ENCODE assay signal across 14 cellular contexts in genomic region chrX:32673193-32673592, GRCh38.
A peak's percentile ranks its signal among the peaks of the same experiment; 100 is the strongest.
DNase-seq lines count a peak whose midpoint lies in the region; ATAC-seq and TF ChIP-seq lines count a peak whose summit lies in the region.
"Had no signal": no experiment of that assay in that cellular context is flagged by ENCODE, and none has a peak within 500 bp of the region (broad histone marks: within the 10 kb centered on the region; RNA-seq: fewer than 3 reads in every experiment).

No MANE protein-coding gene starts in this region.

- H3K27ac ChIP-seq in A673 (ENCODE audit: low read depth, low read length, poor library complexity, severe bottlenecking) (no peak overlapping the region), SK-N-SH (ENCODE audit: low read depth in 2 of 2, low read length in 1 of 2) (no peak overlapping the region)
- H3K27ac ChIP-seq: heart left ventricle, SK-N-MC had no signal

- CTCF ChIA-PET in A673 (lab: Charles Lee): no interaction called here
- CTCF ChIA-PET in SK-N-SH (lab: Yijun Ruan, JAX): interaction anchor here (0.8 to 1.0 kb wide), 3 partner anchors 10 to 13 kb away, joined by 3 read pairs; no protein-coding TSS in a partner anchor
- CTCF ChIA-PET in WTC11 (lab: Charles Lee): no interaction called here

- no peaks in the 10 kb centered on the region for H3K36me3 ChIP-seq in A673 (ENCODE audit: insufficient read depth, low read length, poor library complexity, severe bottlenecking)
- no peaks in the 10 kb centered on the region for H3K36me3 ChIP-seq in H7 (replicated peaks; ENCODE audit: control insufficient read depth, insufficient read depth, low read length)
- H3K36me3 ChIP-seq in SK-N-SH (replicated peaks in 1 of 2; ENCODE audit: control insufficient read depth in 1 of 2, insufficient read depth in 2 of 2, low read length in 1 of 2): no peaks in the 10 kb centered on the region
- H3K36me3 ChIP-seq: heart left ventricle had no signal

- no peak overlapping the region for H3K4me2 ChIP-seq in SK-N-SH

- intact Hi-C loops in A673 (cut with micrococcal nuclease; ENCODE audit: unreplicated experiment): no loop called here

- TF ChIP-seq CTCF in A673 (conservative IDR thresholded peaks at IDR 0.05; ENCODE audit: low read depth, low read length) (peak; percentile 41), SK-N-SH (IDR thresholded peaks at IDR 0.05) (peak; percentile 48), WTC11 (IDR thresholded peaks at IDR 0.05) (no peak)

- no peaks in the 10 kb centered on the region for H3K36me3 Mint-ChIP-seq in WTC11
- H3K36me3 Mint-ChIP-seq: CD4-positive, CD25-positive, alpha-beta regulatory T cell had no signal

- no peak overlapping the region for H3K4me3 Mint-ChIP-seq in WTC11
- H3K4me3 Mint-ChIP-seq: CD4-positive, CD25-positive, alpha-beta regulatory T cell; natural killer cell treated with Interleukin-12 subunit alpha and Interleukin-12 subunit beta and Interleukin-15 and Interleukin-18, amount 100 ng/mL, for 72 hours had no signal

- no TSS peak for BruUV-seq in A673 (replicated peaks; lab: Mats Ljungman, UMichigan)

- H3K9me3 ChIP-seq in A673 (ENCODE audit: low read depth, low read length, poor library complexity, severe bottlenecking) (no peaks in the 10 kb centered on the region), SK-N-SH (no peaks in the 10 kb centered on the region)
- H3K9me3 ChIP-seq: heart left ventricle had no signal

- H3K9me3 Mint-ChIP-seq in WTC11: 0 out of 2 replicates have a peak, but pooled peaks cover 3% of the 10 kb centered on the region

- no peaks in the 10 kb centered on the region for H3K27me3 Mint-ChIP-seq in WTC11 (ENCODE audit: low read depth)
- H3K27me3 Mint-ChIP-seq: CD4-positive, CD25-positive, alpha-beta regulatory T cell; natural killer cell treated with Interleukin-12 subunit alpha and Interleukin-12 subunit beta and Interleukin-15 and Interleukin-18, amount 100 ng/mL, for 72 hours had no signal

- no peak for TF ChIP-seq EP300 in SK-N-SH (IDR thresholded peaks at IDR 0.05; ENCODE audit: borderline replicate concordance in 1 of 2, low read depth in 1 of 2, low read length in 1 of 2)

- DNase-seq in A673 (ENCODE audit: low spot score) (peak; percentile 22), H7 (peak; percentile 4), SK-N-SH (no peak), inferior parietal cortex (ENCODE audit: extremely low spot score) (peak; percentile 27), WTC11 (ENCODE audit: low spot score) (no peak), NCI-H748 (lab: John Stamatoyannopoulos, UW; ENCODE audit: unreplicated experiment) (no peak)
- DNase-seq: activated CD8-positive, alpha-beta memory T cell treated with anti-CD3 and anti-CD28 coated beads, Interleukin-2, amount 50 U/mL, for 48 hours; CD4-positive, CD25-positive, alpha-beta regulatory T cell; heart left ventricle; stimulated activated CD4-positive, alpha-beta T cell treated with anti-CD3 and anti-CD28 coated beads, Interleukin-4, amount 100 ng/mL, for 24 hours had no signal

- POLR2A ChIA-PET in A673 (lab: Charles Lee; ENCODE audit: low non-redundant PET): no interaction called here
- POLR2A ChIA-PET in SK-N-SH (lab: Yijun Ruan, JAX): no interaction called here
- POLR2A ChIA-PET in WTC11 (lab: Charles Lee): no interaction called here

- peaks cover 6% of the 10 kb centered on the region for H3K27me3 ChIP-seq in A673 (replicated peaks; ENCODE audit: insufficient read depth, low read depth, low read length, poor library complexity)
- no peaks in the 10 kb centered on the region for H3K27me3 ChIP-seq in H7 (ENCODE audit: control insufficient read depth, insufficient read depth, low read length)
- no peaks in the 10 kb centered on the region for H3K27me3 ChIP-seq in SK-N-SH (ENCODE audit: insufficient read depth)
- H3K27me3 ChIP-seq: heart left ventricle had no signal

- TF ChIP-seq RAD21 in SK-N-SH (IDR thresholded peaks at IDR 0.05; ENCODE audit: low read length): peak; percentile 49

- H2AFZ ChIP-seq in SK-N-SH (ENCODE audit: low read depth): no peak overlapping the region

- no peak overlapping the region for H3K9ac ChIP-seq in SK-N-SH

- ATAC-seq in GM19328 (IDR thresholded peaks at IDR 0.05; ENCODE audit: unreplicated experiment) (no peak), WTC11 (no peak), GM18520 (IDR thresholded peaks at IDR 0.05; ENCODE audit: unreplicated experiment) (no peak)
- ATAC-seq: heart left ventricle; natural killer cell treated with Interleukin-12 subunit alpha and Interleukin-12 subunit beta and Interleukin-15 and Interleukin-18, amount 100 ng/mL, for 72 hours had no signal

- no peaks in the 10 kb centered on the region for H3K4me1 ChIP-seq in A673 (ENCODE audit: insufficient read depth, low read length, poor library complexity, severe bottlenecking)
- no peaks in the 10 kb centered on the region for H3K4me1 ChIP-seq in SK-N-SH (ENCODE audit: control insufficient read depth in 1 of 2, insufficient read depth in 2 of 2, low read depth in 1 of 2, low read length in 1 of 2)

- H3K27ac Mint-ChIP-seq in WTC11: no peak overlapping the region
- H3K27ac Mint-ChIP-seq: CD4-positive, CD25-positive, alpha-beta regulatory T cell; natural killer cell treated with Interleukin-12 subunit alpha and Interleukin-12 subunit beta and Interleukin-15 and Interleukin-18, amount 100 ng/mL, for 72 hours had no signal

- H3K9me2 ChIP-seq in SK-N-SH: no peaks in the 10 kb centered on the region

- 11% methylated on average over 4 of the region's 4 CpGs for WGBS in SK-N-SH (ENCODE audit: low lambda C conversion rate)

- H4K20me1 ChIP-seq in SK-N-SH (ENCODE audit: insufficient read depth): no peaks in the 10 kb centered on the region

- peaks cover 6% of the 10 kb centered on the region; the same call in 1 of the 2 replicates for H3K4me1 Mint-ChIP-seq in WTC11
- H3K4me1 Mint-ChIP-seq: CD4-positive, CD25-positive, alpha-beta regulatory T cell had no signal

- H3F3A ChIP-seq in SK-N-SH (replicated peaks; ENCODE audit: insufficient read depth): no peaks in the 10 kb centered on the region

- H3K79me2 ChIP-seq in SK-N-SH (ENCODE audit: insufficient read depth): no peaks in the 10 kb centered on the region

- no peak overlapping the region for H3K4me3 ChIP-seq in A673 (ENCODE audit: low read depth, low read length, poor library complexity, severe bottlenecking)
- no peak overlapping the region for H3K4me3 ChIP-seq in H7 (ENCODE audit: insufficient read depth, low read depth, low read length)
- H3K4me3 ChIP-seq in SK-N-SH (ENCODE audit: low read depth in 2 of 2, low read length in 1 of 2): no peak overlapping the region
- H3K4me3 ChIP-seq: heart left ventricle, SK-N-MC had no signal

TF ChIP-seq in SK-N-SH, 30 proteins besides CTCF, POLR2A, EP300 and RAD21:
- TF ChIP-seq FOSL2 (IDR thresholded peaks at IDR 0.05; ENCODE audit: borderline replicate concordance, low read depth) (no peak), EZH2phosphoT487 (IDR thresholded peaks at IDR 0.05; ENCODE audit: borderline replicate concordance, low read depth) (no peak), SMC3 (IDR thresholded peaks at IDR 0.05; ENCODE audit: low read depth, low read length) (peak; percentile 17; the same call in 1 of the 2 replicates)

TF ChIP-seq in WTC11, 78 proteins besides CTCF, POLR2A, EP300 and RAD21:
- TF ChIP-seq ATF6 (CRISPR knock-in tag; IDR thresholded peaks at IDR 0.05): no peak
- no peak for TF ChIP-seq FOXK1 (CRISPR knock-in tag; IDR thresholded peaks at IDR 0.05)
- no peak for TF ChIP-seq ZNF396 (CRISPR knock-in tag; IDR thresholded peaks at IDR 0.05; ENCODE audit: borderline replicate concordance)
- TF ChIP-seq TEAD4 (CRISPR knock-in tag; IDR thresholded peaks at IDR 0.05): no peak
- TF ChIP-seq ARID4B (CRISPR knock-in tag; IDR thresholded peaks at IDR 0.05; ENCODE audit: borderline replicate concordance): no peak
TF ChIP-seq in WTC11: peak in this region for 0.

Comparison
In these comparisons a context has a peak if more than half of its experiments do, and no peak if none do; other contexts are left out.
1. DNase-seq: peak in A673 (single experiment), H7 (single experiment) and inferior parietal cortex (single experiment); none in SK-N-SH (single experiment), WTC11 (single experiment) and NCI-H748 (single experiment).